15 cellular contexts compared by ENCODE assay signal in genomic region chr19:1575323-1576241, GRCh38. TPM values are rescaled to one million over a fixed set of nuclear protein-coding genes. Genes with fewer than 3 reads are reported as not detected.
"Had no signal": no experiment of that assay in that cellular context is flagged by ENCODE, and none has a peak within 500 bp of the region (broad histone marks: within the 10 kb centered on the region; RNA-seq: fewer than 3 reads in every experiment).

No MANE protein-coding gene starts in this region.

- H3K79me2 ChIP-seq: parathyroid adenoma had no signal

- DNase-seq: activated naive CD4-positive, alpha-beta T cell treated with anti-CD3 and anti-CD28 coated beads, Interleukin-2, amount 50 U/mL, for 16 hours; activated T-cell treated with anti-CD3 and anti-CD28 coated beads for 4 hours; esophagus squamous epithelium; foreskin fibroblast; immature natural killer cell; mammary epithelial cell; stimulated activated CD4-positive, alpha-beta T cell treated with anti-CD3 and anti-CD28 coated beads, Interleukin-4, amount 100 ng/mL, for 4 hours; SW 1271; T-helper 9 cell; thyroid gland had no signal

- H3K4me1 Mint-ChIP-seq: immature natural killer cell, nephron had no signal

- H3K27me3 ChIP-seq: esophagus squamous epithelium, thyroid gland had no signal

- H3K9me3 ChIP-seq: esophagus squamous epithelium, thyroid gland had no signal

- H3K27ac Mint-ChIP-seq: activated T-helper 2 cell treated with anti-CD3 and anti-CD28 coated beads, Interferon-gamma antibody, Interleukin-2, Interleukin-4, amounts not matched to agents 10 μg/mL and 5 μg/mL and 100 μg/mL, durations not matched to agents 14 hours and 24 hours and 36 hours; nephron had no signal

- H3K4me3 ChIP-seq: esophagus squamous epithelium, skin epidermis, thyroid gland had no signal

- H3K4me3 Mint-ChIP-seq: immature natural killer cell, nephron had no signal

- H3K9me3 Mint-ChIP-seq: activated T-helper 2 cell treated with anti-CD3 and anti-CD28 coated beads, Interferon-gamma antibody, Interleukin-2, Interleukin-4, amounts not matched to agents 10 μg/mL and 5 μg/mL and 100 μg/mL, durations not matched to agents 14 hours and 24 hours and 36 hours; immature natural killer cell; nephron had no signal

- H3K4me1 ChIP-seq: esophagus squamous epithelium, parathyroid adenoma, thyroid gland had no signal

- H2AFZ ChIP-seq: parathyroid adenoma had no signal

- H3K27ac ChIP-seq: esophagus squamous epithelium, parathyroid adenoma, thyroid gland had no signal

RNA-seq across cellular contexts. Expression of gene PLK5, which starts 51.7 kb away (rescaled TPM):
- total RNA-seq: activated T-helper 2 cell treated with anti-CD3 and anti-CD28 coated beads, Interferon-gamma antibody, Interleukin-2, Interleukin-4, amounts not matched to agents 10 μg/mL and 5 μg/mL and 100 μg/mL, durations not matched to agents 14 hours and 24 hours and 36 hours; mammary epithelial cell; renal cortical epithelial cell; thyroid gland had no signal
- polyA plus RNA-seq: immature natural killer cell, mammary epithelial cell had no signal
